ENCODE assay signal across 27 cellular contexts in the genomic region with DNA sequence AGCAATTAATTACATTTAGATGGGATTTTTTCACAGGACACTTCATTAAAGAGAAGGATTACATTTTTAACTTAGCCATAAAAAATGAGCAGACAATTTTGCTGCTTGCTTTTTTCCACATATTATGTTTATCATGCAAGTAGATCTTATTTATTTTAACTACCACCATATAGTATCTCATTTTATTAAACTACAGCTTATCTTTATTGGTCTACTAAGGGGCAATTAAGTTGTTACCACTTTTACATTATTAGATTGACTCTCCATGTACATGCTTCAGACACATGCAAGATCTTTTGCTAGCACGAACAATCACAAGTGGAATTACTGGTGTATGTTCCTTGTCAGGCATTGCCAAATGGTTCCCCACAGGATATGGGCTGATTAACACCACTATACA.
"Had no signal": no experiment of that assay in that cellular context is flagged by ENCODE, and none has a peak within 500 bp of the region (broad histone marks: within the 10 kb centered on the region; RNA-seq: fewer than 3 reads in every experiment).

No MANE protein-coding gene starts in this region.

- ATAC-seq: activated T-helper 17 cell treated with anti-CD3 and anti-CD28 coated beads, Interleukin-2, amount 50 U/mL, for 72 hours; Panc1; Right ventricle myocardium inferior; T-cell had no signal

- H3K9me3 Mint-ChIP-seq: activated CD4-positive, alpha-beta memory T cell treated with anti-CD3 and anti-CD28 coated beads for 36 hours; activated CD4-positive, alpha-beta T cell treated with anti-CD3 and anti-CD28 coated beads, Interleukin-2, amount 10 ng/mL, durations not matched to agents 7 days and 5 days; activated naive CD4-positive, alpha-beta T cell treated with anti-CD3 and anti-CD28 coated beads for 36 hours; activated T-helper 17 cell treated with anti-CD3 and anti-CD28 coated beads, Interleukin-2, amount 50 U/mL, for 72 hours; T-cell had no signal

- H3K27ac Mint-ChIP-seq: activated CD4-positive, alpha-beta memory T cell treated with anti-CD3 and anti-CD28 coated beads for 36 hours; activated CD4-positive, alpha-beta T cell treated with anti-CD3 and anti-CD28 coated beads, Interleukin-2, amount 10 ng/mL, durations not matched to agents 7 days and 5 days; activated naive CD4-positive, alpha-beta T cell treated with anti-CD3 and anti-CD28 coated beads for 36 hours; activated naive CD8-positive, alpha-beta T cell; activated T-helper 17 cell treated with anti-CD3 and anti-CD28 coated beads, Interleukin-2, amount 50 U/mL, for 72 hours; T-cell had no signal

- H3K4me2 ChIP-seq: KMS-11 had no signal

- H3K4me1 Mint-ChIP-seq: activated CD4-positive, alpha-beta T cell treated with anti-CD3 and anti-CD28 coated beads, Interleukin-2, amount 10 ng/mL, durations not matched to agents 7 days and 5 days; activated T-helper 17 cell treated with anti-CD3 and anti-CD28 coated beads, Interleukin-2, amount 50 U/mL, for 72 hours; T-cell had no signal

- H3K4me3 Mint-ChIP-seq: activated CD4-positive, alpha-beta memory T cell treated with anti-CD3 and anti-CD28 coated beads for 36 hours; activated CD4-positive, alpha-beta T cell treated with anti-CD3 and anti-CD28 coated beads, Interleukin-2, amount 10 ng/mL, durations not matched to agents 7 days and 5 days; activated naive CD4-positive, alpha-beta T cell treated with anti-CD3 and anti-CD28 coated beads for 36 hours; activated naive CD8-positive, alpha-beta T cell; activated T-helper 17 cell treated with anti-CD3 and anti-CD28 coated beads, Interleukin-2, amount 50 U/mL, for 72 hours; T-cell had no signal

- DNase-seq: activated CD4-positive, alpha-beta memory T cell treated with anti-CD3 and anti-CD28 coated beads for 36 hours; activated CD4-positive, alpha-beta T cell treated with anti-CD3 and anti-CD28 coated beads, Interleukin-2, amount 10 ng/mL, durations not matched to agents 7 days and 5 days; activated CD4-positive, CD25-positive, alpha-beta regulatory T cell; activated CD8-positive, alpha-beta memory T cell treated with anti-CD3 and anti-CD28 coated beads for 24 hours; activated gamma-delta T cell; activated naive CD4-positive, alpha-beta T cell treated with anti-CD3 and anti-CD28 coated beads for 36 hours; activated T-cell treated with anti-CD3 and anti-CD28 coated beads, Interleukin-2, amount 50 U/mL, for 48 hours; amygdala; NCI-H1092; NCI-H1417; NCI-H1930; NCI-H2171; NCI-H226; NCI-H526; NCI-H774; OCI-M1; RPMI8226; T-cell; T-helper 2 cell; T1000 had no signal

- H3K4me3 ChIP-seq: SK-N-MC had no signal

- H3K36me3 Mint-ChIP-seq: activated CD4-positive, alpha-beta memory T cell treated with anti-CD3 and anti-CD28 coated beads for 36 hours; activated naive CD8-positive, alpha-beta T cell; T-cell had no signal

- FAIRE-seq: TTC549 had no signal

- H3K9ac ChIP-seq: KMS-11 had no signal

- H3K27ac ChIP-seq: KMS-11, SK-N-MC had no signal

- H3K27me3 Mint-ChIP-seq: activated CD4-positive, alpha-beta memory T cell treated with anti-CD3 and anti-CD28 coated beads for 36 hours; activated CD4-positive, alpha-beta T cell treated with anti-CD3 and anti-CD28 coated beads, Interleukin-2, amount 10 ng/mL, durations not matched to agents 7 days and 5 days; activated naive CD8-positive, alpha-beta T cell; T-cell had no signal
